In genomic region chr1:153626929-153627796, GRCh38 we compare ENCODE assay signal across 1 cellular context.
TF ChIP-seq lines count a peak whose summit lies in the region.

Gene S100A13, minus strand, starts transcription at chr1:153627505. Its CDS starts 1,033 bp downstream, at chr1:153626472.

TF ChIP-seq in K562, 482 proteins besides CTCF, POLR2A, EP300 and RAD21 (continued from another document and continues in another):
- no peak for TF ChIP-seq DEAF1 (CRISPR knock-in tag; IDR thresholded peaks at IDR 0.05)
- TF ChIP-seq XRCC4 (IDR thresholded peaks at IDR 0.05; ENCODE audit: extremely low read depth, insufficient read depth, insufficient read length), result no peak
- no peak for TF ChIP-seq BMI1 (IDR thresholded peaks at IDR 0.05; ENCODE audit: low read length)
- no peak for TF ChIP-seq TFAM (CRISPR knock-in tag; conservative IDR thresholded peaks at IDR 0.05)
- no peak for TF ChIP-seq ELK1 (CRISPR knock-in tag; IDR thresholded peaks at IDR 0.05)
- TF ChIP-seq ETS2 (tag; IDR thresholded peaks at IDR 0.05; ENCODE audit: borderline replicate concordance, poor library complexity, severe bottlenecking), result no peak
- TF ChIP-seq FOXP4 (CRISPR knock-in tag; IDR thresholded peaks at IDR 0.05; ENCODE audit: borderline replicate concordance), result no peak
- no peak for TF ChIP-seq ZSCAN29 (IDR thresholded peaks at IDR 0.05)
- TF ChIP-seq HCFC1 (IDR thresholded peaks at IDR 0.05; ENCODE audit: low read depth, low read length), result no peak
- no peak for TF ChIP-seq SAP30 (IDR thresholded peaks at IDR 0.05; ENCODE audit: borderline replicate concordance, insufficient read depth, low read depth, low read length, poor library complexity, severe bottlenecking)
- no peak for TF ChIP-seq SAFB (IDR thresholded peaks at IDR 0.05; ENCODE audit: borderline replicate concordance, low read depth, low read length)
- no peak for TF ChIP-seq RBM34 (IDR thresholded peaks at IDR 0.05; ENCODE audit: borderline replicate concordance, insufficient read depth, low read length)
- TF ChIP-seq ATF4 (CRISPR knock-in tag; IDR thresholded peaks at IDR 0.05), result no peak
- no peak for TF ChIP-seq ZNF431 (CRISPR knock-in tag; IDR thresholded peaks at IDR 0.05)
- TF ChIP-seq ZBTB2 (IDR thresholded peaks at IDR 0.05), result no peak
- TF ChIP-seq AFF1 (IDR thresholded peaks at IDR 0.05; ENCODE audit: low read depth in 1 of 2, partially characterized antibody in 2 of 2), result peak in 1 of 2 experiments; percentile 29
- TF ChIP-seq ARID4B (CRISPR knock-in tag; IDR thresholded peaks at IDR 0.05), result no peak
- no peak for TF ChIP-seq ZNF436 (CRISPR knock-in tag; IDR thresholded peaks at IDR 0.05)
- TF ChIP-seq NFE2 (IDR thresholded peaks at IDR 0.05; ENCODE audit: low read depth), result no peak
- no peak for TF ChIP-seq NFYB (IDR thresholded peaks at IDR 0.05; ENCODE audit: extremely low read depth, insufficient read length)
- no peak for TF ChIP-seq ZNF395 (CRISPR knock-in tag; IDR thresholded peaks at IDR 0.05)
- TF ChIP-seq PHF8 (IDR thresholded peaks at IDR 0.05; ENCODE audit: borderline replicate concordance, low read length), result peak; percentile 81
- TF ChIP-seq VEZF1 (CRISPR knock-in tag; IDR thresholded peaks at IDR 0.05), result peak; percentile 61
- TF ChIP-seq POLR2AphosphoS2 (IDR thresholded peaks at IDR 0.05; ENCODE audit: low read length), result peak; percentile 68; the same call in 1 of the 2 replicates
- TF ChIP-seq MCM2 (IDR thresholded peaks at IDR 0.05; ENCODE audit: low read depth), result no peak
- TF ChIP-seq ZNF133 (CRISPR knock-in tag; IDR thresholded peaks at IDR 0.05), result no peak
- no peak for TF ChIP-seq ZFP91 (CRISPR knock-in tag; IDR thresholded peaks at IDR 0.05)
- no peak for TF ChIP-seq HDAC8 (tag; IDR thresholded peaks at IDR 0.05)
- no peak for TF ChIP-seq MTA1 (IDR thresholded peaks at IDR 0.05; ENCODE audit: borderline replicate concordance)
- TF ChIP-seq ZNF639 (CRISPR knock-in tag; conservative IDR thresholded peaks at IDR 0.05 in 1 of 2, IDR thresholded peaks at IDR 0.05 in 1 of 2), result peak in 1 of 2 experiments; percentile 78; a peak in 2 of 4 replicates
- no peak for TF ChIP-seq DMBX1 (CRISPR knock-in tag; IDR thresholded peaks at IDR 0.05; ENCODE audit: borderline replicate concordance)
- TF ChIP-seq SNIP1 (IDR thresholded peaks at IDR 0.05; ENCODE audit: low read depth), result no peak
